Comparison of ENCODE assay signal across 17 cellular contexts in the genomic region with DNA sequence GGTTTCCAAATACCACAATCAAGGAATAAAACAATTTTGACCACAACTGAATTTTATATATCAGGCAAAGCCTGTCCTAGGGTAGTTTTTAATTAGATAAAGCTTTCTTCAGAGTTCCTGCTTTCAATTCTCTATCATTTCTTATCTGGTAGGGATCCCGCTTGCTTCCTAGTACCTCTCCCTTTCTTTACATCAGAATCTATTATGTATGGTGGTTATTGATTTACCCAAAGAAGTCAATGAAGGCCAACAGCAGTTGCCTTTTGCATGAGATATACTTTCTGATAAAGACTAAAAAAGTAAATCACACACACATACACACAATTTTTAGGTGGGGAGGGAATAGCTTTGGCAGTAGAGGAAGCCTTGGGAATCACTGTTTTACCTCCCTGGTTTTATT.
DNase-seq lines count a peak whose midpoint lies in the region; ATAC-seq and TF ChIP-seq lines count a peak whose summit lies in the region.
"Had no signal": no experiment of that assay in that cellular context is flagged by ENCODE, and none has a peak within 500 bp of the region (broad histone marks: within the 10 kb centered on the region; RNA-seq: fewer than 3 reads in every experiment).

No MANE protein-coding gene starts in this region.

- no peaks in the 10 kb centered on the region for H3K36me3 ChIP-seq in Karpas-422 (ENCODE audit: insufficient read depth, low read length)

- peak overlapping the region; percentile 65 for H2AFZ ChIP-seq in Karpas-422 (ENCODE audit: low read length)

- POLR2A ChIA-PET in activated B cell treated with CpG ODN at 0.5 μM for 24 hours (lab: Charles Lee) (interaction anchor here (0.5 to 2.9 kb wide), 9 partner anchors 8 to 69 kb away, joined by 3 to 22 read pairs (median 8); a partner anchor contains a TSS), T-cell (lab: Charles Lee) (no interaction called here)

- DNase-seq in Calu3 (no peak), Karpas-422 (no peak), activated B cell treated with CpG ODN at 0.5 μM for 24 hours (no peak), Right ventricle myocardium inferior (ENCODE audit: missing footprints) (no peak), erythroblast (lab: John Stamatoyannopoulos, UW) (no peak), T-cell (no peak)
- DNase-seq in activated CD4-positive, CD25-positive, alpha-beta regulatory T cell treated with anti-CD3 and anti-CD28 coated beads, Interleukin-2, amount 50 U/mL, for 72 hours: no peak
- DNase-seq: DND-41, HCEC 1CT, NCI-H187, NCI-H2107, NCI-H510A treated with DMSO at 0.1 percent for 48 hours, NCI-H774 had no signal

- no peaks in the 10 kb centered on the region for H4K20me1 ChIP-seq in Karpas-422 (ENCODE audit: insufficient read depth, low read depth, low read length)

- H3K9me3 Mint-ChIP-seq in Calu3 (ENCODE audit: low read depth, unreplicated experiment): no peaks in the 10 kb centered on the region
- no peaks in the 10 kb centered on the region for H3K9me3 Mint-ChIP-seq in activated B cell treated with CpG ODN at 0.5 μM for 24 hours
- H3K9me3 Mint-ChIP-seq in stimulated activated memory B cell treated with anti-CD40 and anti-IgM and Interleukin-4, amounts not matched to agents 10 μg/mL and 1 μg/mL and 100 μg/mL, for 72 hours: peaks cover 3% of the 10 kb centered on the region
- no peaks in the 10 kb centered on the region for H3K9me3 Mint-ChIP-seq in T-cell

- H3K36me3 Mint-ChIP-seq in Calu3 (ENCODE audit: insufficient read depth, unreplicated experiment): peaks cover 15% of the 10 kb centered on the region
- peaks cover 15% of the 10 kb centered on the region for H3K36me3 Mint-ChIP-seq in activated B cell treated with CpG ODN at 0.5 μM for 24 hours (ENCODE audit: low read depth)
- H3K36me3 Mint-ChIP-seq in stimulated activated memory B cell treated with anti-CD40 and anti-IgM and Interleukin-4, amounts not matched to agents 10 μg/mL and 1 μg/mL and 100 μg/mL, for 72 hours: peaks cover 18% of the 10 kb centered on the region
- no peaks in the 10 kb centered on the region for H3K36me3 Mint-ChIP-seq in T-cell

- H3K27ac Mint-ChIP-seq in Calu3 (ENCODE audit: unreplicated experiment): peak overlapping the region; percentile 33
- peak overlapping the region; percentile 94 for H3K27ac Mint-ChIP-seq in activated B cell treated with CpG ODN at 0.5 μM for 24 hours
- peak overlapping the region; percentile 74 for H3K27ac Mint-ChIP-seq in stimulated activated memory B cell treated with anti-CD40 and anti-IgM and Interleukin-4, amounts not matched to agents 10 μg/mL and 1 μg/mL and 100 μg/mL, for 72 hours
- no peak overlapping the region for H3K27ac Mint-ChIP-seq in T-cell

- no peaks in the 10 kb centered on the region for H3K9me3 ChIP-seq in Karpas-422 (ENCODE audit: low read length)
- H3K9me3 ChIP-seq: A549, SJSA1 had no signal

- peak overlapping the region; percentile 67 for H3K4me2 ChIP-seq in Karpas-422 (ENCODE audit: low read depth, low read length, poor library complexity, severe bottlenecking)
- H3K4me2 ChIP-seq: A549 had no signal

- H3K9ac ChIP-seq in Karpas-422 (ENCODE audit: low read length): peak overlapping the region; percentile 25; the same call in 1 of the 2 replicates

- intact Hi-C loops in Calu3 (cut with micrococcal nuclease; ENCODE audit: unreplicated experiment) (no loop called here), activated B cell treated with CpG ODN at 0.5 μM for 24 hours (cut with micrococcal nuclease) (loop anchor here (1.0 to 2.0 kb wide), 4 partner anchors 13 to 209 kb away; no protein-coding TSS in a partner anchor), Right ventricle myocardium inferior (cut with DNase I) (no loop called here)

- no TSS peak for BruUV-seq in Calu3 (replicated peaks; lab: Mats Ljungman, UMichigan)

- ATAC-seq in activated B cell treated with CpG ODN at 0.5 μM for 24 hours (ENCODE audit: low read depth): no peak
- no peak for ATAC-seq in stimulated activated memory B cell treated with anti-CD40 and anti-IgM and Interleukin-4, amounts not matched to agents 10 μg/mL and 1 μg/mL and 100 μg/mL, for 72 hours
- ATAC-seq in Right ventricle myocardium inferior: no peak
- no peak for ATAC-seq in T-cell (replicated peaks in 1 of 4)
- ATAC-seq: A549 had no signal

- CTCF ChIA-PET in Calu3 (lab: Charles Lee) (interaction anchor here (1.2 kb wide), 1 partner anchor 11 kb away, joined by 3 read pairs; no protein-coding TSS in a partner anchor), activated B cell treated with CpG ODN at 0.5 μM for 24 hours (lab: Charles Lee) (interaction anchor here (0.8 to 2.4 kb wide), 7 partner anchors 24 to 211 kb away, joined by 3 to 6 read pairs (median 3); no protein-coding TSS in a partner anchor), T-cell (lab: Charles Lee) (no interaction called here)

- H3K4me1 ChIP-seq in Karpas-422 (ENCODE audit: low read length): peaks cover 68% of the 10 kb centered on the region
- H3K4me1 ChIP-seq: A549, SJSA1 had no signal

- H3K4me3 ChIP-seq in Karpas-422 (ENCODE audit: low read length): peak overlapping the region; percentile 42
- H3K4me3 ChIP-seq: A549, SJSA1 had no signal

- H3K79me2 ChIP-seq in Karpas-422 (ENCODE audit: low read length): no peaks in the 10 kb centered on the region

- no peaks in the 10 kb centered on the region for H3K9me2 ChIP-seq in Karpas-422 (replicated peaks; ENCODE audit: insufficient read depth, low read length)

- H3K27me3 ChIP-seq in Karpas-422 (ENCODE audit: low read length): no peaks in the 10 kb centered on the region
- H3K27me3 ChIP-seq: SJSA1 had no signal

- H3K4me3 Mint-ChIP-seq in Calu3 (ENCODE audit: low read depth, unreplicated experiment): no peak overlapping the region
- peak overlapping the region; percentile 70 for H3K4me3 Mint-ChIP-seq in activated B cell treated with CpG ODN at 0.5 μM for 24 hours
- no peak overlapping the region for H3K4me3 Mint-ChIP-seq in stimulated activated memory B cell treated with anti-CD40 and anti-IgM and Interleukin-4, amounts not matched to agents 10 μg/mL and 1 μg/mL and 100 μg/mL, for 72 hours
- no peak overlapping the region for H3K4me3 Mint-ChIP-seq in T-cell

- peaks cover 40% of the 10 kb centered on the region for H3K4me1 Mint-ChIP-seq in Calu3 (ENCODE audit: low read depth, unreplicated experiment)
- peaks cover 57% of the 10 kb centered on the region for H3K4me1 Mint-ChIP-seq in activated B cell treated with CpG ODN at 0.5 μM for 24 hours
- peaks cover 31% of the 10 kb centered on the region for H3K4me1 Mint-ChIP-seq in stimulated activated memory B cell treated with anti-CD40 and anti-IgM and Interleukin-4, amounts not matched to agents 10 μg/mL and 1 μg/mL and 100 μg/mL, for 72 hours
- H3K4me1 Mint-ChIP-seq in T-cell: no peaks in the 10 kb centered on the region

- H3K27me3 Mint-ChIP-seq in Calu3 (ENCODE audit: unreplicated experiment) (no peaks in the 10 kb centered on the region), activated B cell treated with CpG ODN at 0.5 μM for 24 hours (no peaks in the 10 kb centered on the region), T-cell (no peaks in the 10 kb centered on the region)
- no peaks in the 10 kb centered on the region for H3K27me3 Mint-ChIP-seq in stimulated activated memory B cell treated with anti-CD40 and anti-IgM and Interleukin-4, amounts not matched to agents 10 μg/mL and 1 μg/mL and 100 μg/mL, for 72 hours

- TF ChIP-seq POLR2A in erythroblast (IDR thresholded peaks at IDR 0.05; ENCODE audit: low read length): no peak

- TF ChIP-seq CTCF in Calu3 (IDR thresholded peaks at IDR 0.05; ENCODE audit: unreplicated experiment) (no peak), activated B cell treated with CpG ODN at 0.5 μM for 24 hours (IDR thresholded peaks at IDR 0.05) (no peak)

- peak overlapping the region; percentile 75 for H3K27ac ChIP-seq in Karpas-422 (ENCODE audit: low read length)
- H3K27ac ChIP-seq: A549, C4-2B, SJSA1 had no signal

Comparison
In these comparisons a context has a peak if more than half of its experiments do, and no peak if none do; other contexts are left out.
1. H3K27ac Mint-ChIP-seq: peak in Calu3 (single experiment), activated B cell treated with CpG ODN at 0.5 μM for 24 hours (single experiment) and stimulated activated memory B cell treated with anti-CD40 and anti-IgM and Interleukin-4, amounts not matched to agents 10 μg/mL and 1 μg/mL and 100 μg/mL, for 72 hours (single experiment); none in T-cell (0 of 2).
2. CTCF ChIA-PET loops: an anchor here in Calu3 (1.2 kb wide) and activated B cell treated with CpG ODN at 0.5 μM for 24 hours (0.8 to 2.4 kb wide); none called in T-cell.